Comparison of ENCODE assay signal across 6 cellular contexts in genomic region chr21:10362816-10363215, GRCh38.
DNase-seq lines count a peak whose midpoint lies in the region; ATAC-seq, FAIRE-seq and TF ChIP-seq lines count a peak whose summit lies in the region.
"Not testable (repeated sequence)": the region's sequence is repeated elsewhere in the genome, so short reads cannot be mapped to it uniquely, and the experiment has no call there.

No MANE protein-coding gene starts in this region.

- not testable (repeated sequence) for H3K79me2 ChIP-seq in GM12878 (ENCODE audit: control insufficient read depth, insufficient read depth, low read length)

- H3K9me3 ChIP-seq in HUES64 (ENCODE audit: insufficient read depth, low read depth, low read length), result peaks cover 67% of the 10 kb centered on the region
- not testable (repeated sequence) for H3K9me3 ChIP-seq in GM12878 (replicated peaks; ENCODE audit: control insufficient read depth, insufficient read depth, low read length)
- peaks cover 54% of the 10 kb centered on the region for H3K9me3 ChIP-seq in endodermal cell (ENCODE audit: control insufficient read depth, low read length)
- peaks cover 2 to 10% of the 10 kb centered on the region in 2 donors for H3K9me3 ChIP-seq in kidney (ENCODE audit: control insufficient read depth in 1 of 2, low read length in 2 of 2)

- not testable (repeated sequence) for H4K20me1 ChIP-seq in GM12878 (ENCODE audit: control insufficient read depth, insufficient read depth)

- not testable (repeated sequence) for H3K27me3 ChIP-seq in HUES64 (ENCODE audit: insufficient read depth, low read length); GM12878 (replicated peaks in 1 of 2; ENCODE audit: control insufficient read depth in 2 of 2, insufficient read depth in 2 of 2, low read length in 1 of 2); endodermal cell (ENCODE audit: control insufficient read depth, insufficient read depth, low read length, poor library complexity, severe bottlenecking)

- CTCF ChIA-PET in GM12878 (lab: Yijun Ruan, JAX), result not testable (repeated sequence)

- TF ChIP-seq POLR2A in GM12878 (IDR thresholded peaks at IDR 0.05; ENCODE audit: low read depth, low read length), result not testable (repeated sequence)

- H3K4me2 ChIP-seq in GM12878 (ENCODE audit: control insufficient read depth, insufficient read depth), result not testable (repeated sequence)

- not testable (repeated sequence) for H2AFZ ChIP-seq in GM12878 (ENCODE audit: control insufficient read depth, low read depth, low read length)

- not testable (repeated sequence) for ATAC-seq in GM12878

- not testable (repeated sequence) for H3K27ac ChIP-seq in HUES64 (ENCODE audit: low read depth, low read length); GM12878 (ENCODE audit: control insufficient read depth, insufficient read depth); endodermal cell (ENCODE audit: low read depth, low read length); kidney (ENCODE audit: low read depth in 2 of 2, low read length in 2 of 2)

- RAD21 ChIA-PET in GM12878 (lab: Charles Lee; ENCODE audit: unreplicated experiment), result not testable (repeated sequence)

- BruUV-seq in GM12878 (replicated peaks; lab: Mats Ljungman, UMichigan), result not testable (repeated sequence)

- POLR2A ChIA-PET in GM12878 (lab: Charles Lee), result not testable (repeated sequence)

- not testable (repeated sequence) for H3K4me1 ChIP-seq in HUES64 (ENCODE audit: insufficient read depth, low read length); GM12878 (ENCODE audit: control insufficient read depth, insufficient read depth, low read length); endodermal cell (ENCODE audit: control insufficient read depth, insufficient read depth, low read length); kidney (ENCODE audit: control insufficient read depth in 1 of 2, insufficient read depth in 1 of 2, low read depth in 1 of 2, low read length in 2 of 2)

- H3K36me3 ChIP-seq in HUES64 (ENCODE audit: insufficient read depth, low read length); GM12878 (ENCODE audit: control insufficient read depth in 2 of 2, insufficient read depth in 2 of 2, low read length in 1 of 2); endodermal cell (ENCODE audit: control insufficient read depth, insufficient read depth, low read length); kidney (ENCODE audit: control insufficient read depth in 1 of 2, insufficient read depth in 2 of 2, low read length in 2 of 2): not testable (repeated sequence)

- SMC1A ChIA-PET in GM12878 (lab: Charles Lee; ENCODE audit: uncharacterized antibody, unreplicated experiment), result not testable (repeated sequence)

- H3K27me3 Mint-ChIP-seq in endodermal cell (ENCODE audit: insufficient read depth); osteocyte (ENCODE audit: unreplicated experiment): not testable (repeated sequence)

- not testable (repeated sequence) for DNase-seq in GM12878 (ENCODE audit: low read depth, low spot score); endodermal cell
- DNase-seq in kidney, result peak; percentile 79
- peak; percentile 90 for DNase-seq in osteocyte (ENCODE audit: extremely low spot score, unreplicated experiment)
- DNase-seq in superior temporal gyrus (ENCODE audit: extremely low spot score), result peak; percentile 7

- H3K36me3 Mint-ChIP-seq in endodermal cell (ENCODE audit: low read depth); osteocyte (ENCODE audit: unreplicated experiment): not testable (repeated sequence)

- 75% methylated on average over 9 of the region's 9 CpGs for WGBS in HUES64
- 32% methylated on average over 9 of the region's 9 CpGs for WGBS in GM12878 (ENCODE audit: insufficient coverage, insufficient replicate concordance, low lambda C conversion rate, missing lambda C conversion rate)
- 66 to 75% methylated on average over 7 to 9 of the region's 9 CpGs for WGBS in endodermal cell (ENCODE audit: insufficient coverage in 1 of 2, insufficient read length in 1 of 2), 2 experiments

- TF ChIP-seq CTCF in GM12878 (IDR thresholded peaks at IDR 0.05 in 2 of 3, conservative IDR thresholded peaks at IDR 0.05 in 1 of 3; ENCODE audit: control insufficient read depth in 2 of 3, extremely low read depth in 1 of 3, insufficient read depth in 1 of 3, low read depth in 3 of 3, low read length in 3 of 3); endodermal cell (conservative IDR thresholded peaks at IDR 0.05); kidney (IDR thresholded peaks at IDR 0.05; ENCODE audit: borderline replicate concordance, extremely low read depth, insufficient read depth); osteocyte (IDR thresholded peaks at IDR 0.05): not testable (repeated sequence)

- not testable (repeated sequence) for TF ChIP-seq EP300 in GM12878 (IDR thresholded peaks at IDR 0.05; ENCODE audit: borderline replicate concordance in 1 of 2, control insufficient read depth in 1 of 2, low read depth in 2 of 2, low read length in 2 of 2)

- intact Hi-C loops in GM12878 (cut with micrococcal nuclease; ENCODE audit: unreplicated experiment); kidney (cut with DNase I): not testable (repeated sequence)

- TF ChIP-seq RAD21 in GM12878 (IDR thresholded peaks at IDR 0.05; ENCODE audit: insufficient read depth, low read depth, low read length), result not testable (repeated sequence)

- not testable (repeated sequence) for FAIRE-seq in GM12878 (lab: Jason Lieb, UNC); kidney (lab: Jason Lieb, UNC)

- H3K4me3 ChIP-seq in HUES64 (ENCODE audit: low read length) (0 out of 2 replicates have a peak overlapping the region, but pooled peaks have one; percentile 1), endodermal cell (ENCODE audit: low read length) (peak overlapping the region; percentile 3)
- not testable (repeated sequence) for H3K4me3 ChIP-seq in GM12878; kidney (ENCODE audit: low read length in 2 of 2)

- H3K9ac ChIP-seq in HUES64 (ENCODE audit: low read depth, low read length); GM12878 (ENCODE audit: control insufficient read depth, insufficient read depth, low read length); endodermal cell (ENCODE audit: extremely low read depth, low read length, poor library complexity, severe bottlenecking); kidney (ENCODE audit: low read length in 2 of 2): not testable (repeated sequence)

- not testable (repeated sequence) for H3K27ac Mint-ChIP-seq in endodermal cell; osteocyte (ENCODE audit: unreplicated experiment)

- not testable (repeated sequence) for H3K4me3 Mint-ChIP-seq in endodermal cell; osteocyte (ENCODE audit: unreplicated experiment)

- H3K4me1 Mint-ChIP-seq in endodermal cell; osteocyte (ENCODE audit: unreplicated experiment): not testable (repeated sequence)

- H3K9me3 Mint-ChIP-seq in endodermal cell (peaks cover 53% of the 10 kb centered on the region), osteocyte (ENCODE audit: unreplicated experiment) (peaks cover 40% of the 10 kb centered on the region)

- in situ Hi-C loops in GM12878 (cut with MboI), result not testable (repeated sequence)

TF ChIP-seq in GM12878, 131 proteins besides CTCF, POLR2A, EP300 and RAD21:
- TF ChIP-seq FOXK2 (IDR thresholded peaks at IDR 0.05), result 0 out of 2 replicates have a peak, but pooled peaks have one; percentile 13
TF ChIP-seq in GM12878: peak in this region for 1; not testable (repeated sequence) for 130.
